Comparison of ENCODE assay signal across 1 cellular context in genomic region chr10:19918800-19919199, GRCh38.
TF ChIP-seq lines count a peak whose summit lies in the region.

No MANE protein-coding gene starts in this region.

TF ChIP-seq in HepG2, 621 proteins besides CTCF, POLR2A, EP300 and RAD21 (continued from another document and continues in another):
- TF ChIP-seq ARID5B (CRISPR knock-in tag; IDR thresholded peaks at IDR 0.05): peak; percentile 68
- no peak for TF ChIP-seq MYNN (CRISPR knock-in tag; IDR thresholded peaks at IDR 0.05; ENCODE audit: low read depth)
- no peak for TF ChIP-seq ZMYM4 (CRISPR knock-in tag; IDR thresholded peaks at IDR 0.05)
- peak; percentile 20; the same call in 1 of the 2 replicates for TF ChIP-seq TBX3 (IDR thresholded peaks at IDR 0.05; ENCODE audit: borderline replicate concordance)
- TF ChIP-seq ZNF674 (CRISPR knock-in tag; IDR thresholded peaks at IDR 0.05; ENCODE audit: low read depth): no peak
- 0 out of 2 replicates have a peak, but pooled peaks have one; percentile 18 for TF ChIP-seq GATAD2A (CRISPR knock-in tag; IDR thresholded peaks at IDR 0.05)
- peak; percentile 73; the same call in 1 of the 2 replicates for TF ChIP-seq ZNF609 (CRISPR knock-in tag; IDR thresholded peaks at IDR 0.05; ENCODE audit: borderline replicate concordance)
- TF ChIP-seq FOXA1 (IDR thresholded peaks at IDR 0.05): peak; percentile 78
- TF ChIP-seq FOXA1 (CRISPR knock-in tag; IDR thresholded peaks at IDR 0.05): peak; percentile 53; the same call in 1 of the 2 replicates
- TF ChIP-seq RFXANK (CRISPR knock-in tag; IDR thresholded peaks at IDR 0.05): no peak
- no peak for TF ChIP-seq ZBTB7B (CRISPR knock-in tag; IDR thresholded peaks at IDR 0.05)
- no peak for TF ChIP-seq ZBTB10 (CRISPR knock-in tag; IDR thresholded peaks at IDR 0.05; ENCODE audit: borderline replicate concordance)
- no peak for TF ChIP-seq ZNF746 (CRISPR knock-in tag; IDR thresholded peaks at IDR 0.05)
- no peak for TF ChIP-seq SATB2 (CRISPR knock-in tag; IDR thresholded peaks at IDR 0.05)
- no peak for TF ChIP-seq BCLAF1 (IDR thresholded peaks at IDR 0.05)
- TF ChIP-seq ZNF513 (CRISPR knock-in tag; conservative IDR thresholded peaks at IDR 0.05): no peak
- TF ChIP-seq KIAA2018 (CRISPR knock-in tag; IDR thresholded peaks at IDR 0.05; ENCODE audit: borderline replicate concordance): no peak
- TF ChIP-seq FOXP4 (CRISPR knock-in tag; IDR thresholded peaks at IDR 0.05): peak; percentile 67
- TF ChIP-seq PBX2 (CRISPR knock-in tag; IDR thresholded peaks at IDR 0.05): no peak
